Comparison of ENCODE assay signal across 24 cellular contexts in genomic region chr6:168362276-168362990, GRCh38. TPM values are rescaled to one million over a fixed set of nuclear protein-coding genes. Genes with fewer than 3 reads are reported as not detected.
"Had no signal": no experiment of that assay in that cellular context is flagged by ENCODE, and none has a peak within 500 bp of the region (broad histone marks: within the 10 kb centered on the region; RNA-seq: fewer than 3 reads in every experiment).

No MANE protein-coding gene starts in this region.

- DNase-seq: activated CD4-positive, alpha-beta T cell treated with anti-CD3 and anti-CD28 coated beads for 48 hours; activated CD4-positive, alpha-beta T cell treated with anti-CD3 and anti-CD28 coated beads, Interleukin-2, amount 50 U/mL, for 4 hours; activated CD4-positive, CD25-positive, alpha-beta regulatory T cell treated with anti-CD3 and anti-CD28 coated beads, Interleukin-2, amount 50 U/mL, for 72 hours; activated CD8-positive, alpha-beta memory T cell treated with anti-CD3 and anti-CD28 coated beads, Interleukin-2, amount 10 ng/mL, durations not matched to agents 7 days and 5 days; activated naive CD4-positive, alpha-beta T cell treated with anti-CD3 and anti-CD28 coated beads, Interleukin-2, amount 50 U/mL, for 16 hours; activated naive CD8-positive, alpha-beta T cell treated with anti-CD3 and anti-CD28 coated beads, Interleukin-2, amount 10 ng/mL, durations not matched to agents 7 days and 5 days; activated T-cell treated with anti-CD3 and anti-CD28 coated beads, Interleukin-2, amount 50 U/mL, for 4 hours; anterior cingulate cortex; Karpas-422; MM.1S; NCI-H1105; NCI-H1436; NCI-H1694 treated with DMSO at 0.1 percent for 48 hours; NCI-H2029 treated with DMSO at 0.1 percent for 48 hours; NCI-H510A treated with DMSO at 0.1 percent for 48 hours; NCI-H69; PC-9; SIG-M5; T-helper 17 cell; T-helper 9 cell had no signal

- H3K4me3 ChIP-seq: adrenal gland, K562, PC-9 had no signal

- H3K27ac ChIP-seq: adrenal gland, PC-9 had no signal

- H3K36me3 Mint-ChIP-seq: activated CD8-positive, alpha-beta memory T cell treated with anti-CD3 and anti-CD28 coated beads, Interleukin-2, amount 10 ng/mL, durations not matched to agents 7 days and 5 days; activated naive CD8-positive, alpha-beta T cell treated with anti-CD3 and anti-CD28 coated beads, Interleukin-2, amount 10 ng/mL, durations not matched to agents 7 days and 5 days had no signal

- H3K9me3 Mint-ChIP-seq: activated T-cell treated with anti-CD3 and anti-CD28 coated beads, Interleukin-2, amount 50 U/mL, for 4 hours; activated T-helper 17 cell treated with anti-CD3 and anti-CD28 coated beads, Interleukin-2, amount 50 U/mL, for 72 hours had no signal

- H2AFZ ChIP-seq: PC-9 had no signal

- H3K4me3 Mint-ChIP-seq: activated CD8-positive, alpha-beta memory T cell treated with anti-CD3 and anti-CD28 coated beads, Interleukin-2, amount 10 ng/mL, durations not matched to agents 7 days and 5 days; activated naive CD8-positive, alpha-beta T cell treated with anti-CD3 and anti-CD28 coated beads, Interleukin-2, amount 10 ng/mL, durations not matched to agents 7 days and 5 days; activated T-cell treated with anti-CD3 and anti-CD28 coated beads, Interleukin-2, amount 50 U/mL, for 4 hours; activated T-helper 17 cell treated with anti-CD3 and anti-CD28 coated beads, Interleukin-2, amount 50 U/mL, for 72 hours; T-helper 17 cell; WTC11 had no signal

- H3K36me3 ChIP-seq: adrenal gland had no signal

- H3K4me1 Mint-ChIP-seq: T-helper 17 cell had no signal

- H3K27ac Mint-ChIP-seq: activated CD8-positive, alpha-beta memory T cell treated with anti-CD3 and anti-CD28 coated beads, Interleukin-2, amount 10 ng/mL, durations not matched to agents 7 days and 5 days; activated naive CD8-positive, alpha-beta T cell treated with anti-CD3 and anti-CD28 coated beads, Interleukin-2, amount 10 ng/mL, durations not matched to agents 7 days and 5 days; activated T-helper 17 cell treated with anti-CD3 and anti-CD28 coated beads, Interleukin-2, amount 50 U/mL, for 72 hours; T-helper 17 cell; WTC11 had no signal

- H3K9me3 ChIP-seq: adrenal gland had no signal

- H3K4me1 ChIP-seq: adrenal gland had no signal

- H3K27me3 Mint-ChIP-seq: activated naive CD8-positive, alpha-beta T cell treated with anti-CD3 and anti-CD28 coated beads, Interleukin-2, amount 10 ng/mL, durations not matched to agents 7 days and 5 days had no signal

- ATAC-seq: activated CD8-positive, alpha-beta memory T cell treated with anti-CD3 and anti-CD28 coated beads, Interleukin-2, amount 10 ng/mL, durations not matched to agents 7 days and 5 days; activated T-cell treated with anti-CD3 and anti-CD28 coated beads, Interleukin-2, amount 50 U/mL, for 4 hours; activated T-helper 17 cell treated with anti-CD3 and anti-CD28 coated beads, Interleukin-2, amount 50 U/mL, for 72 hours; K562; T-helper 17 cell; WTC11 had no signal

- H3K27me3 ChIP-seq: adrenal gland had no signal

- H3K4me2 ChIP-seq: PC-9 had no signal

RNA-seq across cellular contexts. Expression of gene DACT2, which starts 42.9 kb away (rescaled TPM):
- total RNA-seq: activated naive CD8-positive, alpha-beta T cell treated with anti-CD3 and anti-CD28 coated beads, Interleukin-2, amount 10 ng/mL, durations not matched to agents 7 days and 5 days; activated T-cell treated with anti-CD3 and anti-CD28 coated beads, Interleukin-2, amount 50 U/mL, for 4 hours; K562; PC-9; T-helper 17 cell had no signal
- polyA plus RNA-seq: K562 had no signal
